In the genomic region with DNA sequence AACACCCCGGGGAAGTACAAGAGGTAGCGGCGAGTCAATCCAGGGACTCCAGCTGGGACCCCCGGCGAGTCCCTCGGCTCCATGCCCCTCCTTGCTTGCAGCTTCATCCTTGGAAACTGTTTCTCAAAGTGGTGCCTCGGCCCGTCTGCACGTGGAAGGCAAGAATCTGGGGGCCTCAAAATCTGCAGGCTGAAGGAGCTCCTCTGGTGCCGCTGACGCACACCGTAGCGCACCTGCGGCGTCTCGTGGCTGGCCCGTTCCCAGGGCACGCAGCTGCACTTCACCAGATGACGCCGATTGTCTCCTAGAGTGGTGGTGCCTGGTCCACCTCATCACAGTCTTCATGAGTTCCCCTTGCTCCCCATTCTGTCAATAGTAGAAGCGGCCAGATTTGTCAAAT, we compare ENCODE assay signal across 20 cellular contexts.
"Had no signal": no experiment of that assay in that cellular context is flagged by ENCODE, and none has a peak within 500 bp of the region (broad histone marks: within the 10 kb centered on the region; RNA-seq: fewer than 3 reads in every experiment).

No MANE protein-coding gene starts in this region.

- ATAC-seq: Panc1, PC-3, Right ventricle myocardium inferior, T-cell had no signal

- H3K9me3 ChIP-seq: SK-N-SH had no signal

- H3K4me2 ChIP-seq: SK-N-SH had no signal

- DNase-seq: KBM-7; NCI-H1092; NCI-H1105 treated with DMSO at 0.1 percent for 48 hours; NCI-H1417 treated with DMSO at 0.1 percent for 48 hours; NCI-H146; NCI-H1694 treated with DMSO at 0.1 percent for 48 hours; NCI-H1930; NCI-H2081; NCI-H2171 treated with DMSO at 0.1 percent for 48 hours; NCI-H345; NCI-H446 treated with DMSO at 0.1 percent for 48 hours; NCI-H510A treated with DMSO at 0.1 percent for 48 hours; NCI-H526; NK-92 treated with Interleukin-12 subunit alpha and Interleukin-12 subunit beta, amount 100 ng/mL, for 24 hours; PC-3; SK-N-SH; SW 1271; T-cell had no signal

- H3K9ac ChIP-seq: SK-N-SH had no signal
